ENCODE assay signal across 1 cellular context in genomic region chr17:77843255-77843877, GRCh38.
TF ChIP-seq lines count a peak whose summit lies in the region.

No MANE protein-coding gene starts in this region.

TF ChIP-seq in GM12878, 131 proteins besides CTCF, POLR2A, EP300 and RAD21 (continued from another document):
- TF ChIP-seq RELB (IDR thresholded peaks at IDR 0.05; ENCODE audit: low read depth) (peak; percentile 68; the same call in 1 of the 2 replicates), CBFB (IDR thresholded peaks at IDR 0.05; ENCODE audit: low read depth) (peak; percentile 78), YY1 (IDR thresholded peaks at IDR 0.05; ENCODE audit: low read depth, low read length) (0 out of 2 replicates have a peak, but pooled peaks have one; percentile 24), POU2F2 (IDR thresholded peaks at IDR 0.05; ENCODE audit: borderline replicate concordance, low read depth, low read length) (peak; percentile 99), SMARCA5 (IDR thresholded peaks at IDR 0.05) (0 out of 2 replicates have a peak, but pooled peaks have one; percentile 59), TCF12 (IDR thresholded peaks at IDR 0.05; ENCODE audit: low read depth, low read length) (0 out of 2 replicates have a peak, but pooled peaks have one; percentile 27), ATF7 (IDR thresholded peaks at IDR 0.05; ENCODE audit: low read depth) (peak; percentile 93), JUNB (IDR thresholded peaks at IDR 0.05) (peak; percentile 47; the same call in 1 of the 2 replicates), IKZF2 (IDR thresholded peaks at IDR 0.05) (peak; percentile 70 to 83; a peak in 2 of 4 replicates), JUND (IDR thresholded peaks at IDR 0.05; ENCODE audit: low read depth, low read length) (peak; percentile 71; the same call in 1 of the 2 replicates), BHLHE40 (IDR thresholded peaks at IDR 0.05; ENCODE audit: borderline replicate concordance in 1 of 2, low read depth in 2 of 2, low read length in 1 of 2) (peak; percentile 62 to 63; a peak in 3 of 4 replicates), RAD51 (IDR thresholded peaks at IDR 0.05) (0 out of 2 replicates have a peak, but pooled peaks have one; percentile 20), PAX5 (IDR thresholded peaks at IDR 0.05; ENCODE audit: borderline replicate concordance, low read depth, low read length) (peak; percentile 79; the same call in 1 of the 2 replicates), HDGF (IDR thresholded peaks at IDR 0.05) (peak; percentile 31; the same call in 1 of the 2 replicates), CREM (IDR thresholded peaks at IDR 0.05; ENCODE audit: low read depth) (peak; percentile 29; the same call in 1 of the 2 replicates), DPF2 (IDR thresholded peaks at IDR 0.05) (peak; percentile 65; the same call in 1 of the 2 replicates), MEF2A (IDR thresholded peaks at IDR 0.05; ENCODE audit: insufficient read depth, low read depth, low read length) (0 out of 2 replicates have a peak, but pooled peaks have one; percentile 6), MLLT1 (IDR thresholded peaks at IDR 0.05) (peak; percentile 93), NR2F1 (conservative IDR thresholded peaks at IDR 0.05) (peak; percentile 58; the same call in 1 of the 2 replicates), RUNX3 (IDR thresholded peaks at IDR 0.05; ENCODE audit: low read length) (peak; percentile 96), BCL11A (IDR thresholded peaks at IDR 0.05; ENCODE audit: low read depth, low read length) (peak; percentile 65; the same call in 1 of the 2 replicates), SKIL (IDR thresholded peaks at IDR 0.05; ENCODE audit: low read depth, poor library complexity, severe bottlenecking) (peak; percentile 75), MEF2B (IDR thresholded peaks at IDR 0.05; ENCODE audit: partially characterized antibody, poor library complexity, severe bottlenecking) (peak; percentile 66), ATF2 (IDR thresholded peaks at IDR 0.05; ENCODE audit: low read length) (peak; percentile 57; the same call in 1 of the 2 replicates), MTA2 (IDR thresholded peaks at IDR 0.05; ENCODE audit: low read depth) (peak; percentile 88)
TF ChIP-seq in GM12878: peak in this region for 28; not testable (repeated sequence) for 103.
